32 cellular contexts compared by ENCODE assay signal in genomic region chr18:36074435-36074834, GRCh38. TPM values are rescaled to one million over a fixed set of nuclear protein-coding genes. Genes with fewer than 3 reads are reported as not detected.
DNase-seq lines count a peak whose midpoint lies in the region; ATAC-seq, FAIRE-seq and TF ChIP-seq lines count a peak whose summit lies in the region.
"Had no signal": no experiment of that assay in that cellular context is flagged by ENCODE, and none has a peak within 500 bp of the region (broad histone marks: within the 10 kb centered on the region; RNA-seq: fewer than 3 reads in every experiment).

No MANE protein-coding gene starts in this region.

- no peak for DNase-seq in HepG2 (ENCODE audit: low spot score)
- DNase-seq in right lobe of liver: no peak
- no peak for DNase-seq in T-helper 17 cell
- no peak for DNase-seq in activated T-cell treated with anti-CD3 and anti-CD28 coated beads, Interleukin-2, amount 50 U/mL, for 48 hours
- DNase-seq: 8988T; ACHN; AML-193; BE2C; C1 segment of cervical spinal cord; Caco-2; Calu3; CD4-positive, alpha-beta memory T cell; CD4-positive, alpha-beta T cell; CD4-positive, CD25-positive, alpha-beta regulatory T cell; CD8-positive, alpha-beta memory T cell; CD8-positive, alpha-beta T cell; DMS 273 treated with DMSO at 0.1 percent for 48 hours; DMS153; DMS53; DMS79; DMS79 treated with DMSO at 0.1 percent for 48 hours; DND-41; EL had no signal

- no peak for ATAC-seq in HepG2
- no peak for ATAC-seq in right lobe of liver
- ATAC-seq in T-helper 17 cell: no peak
- ATAC-seq: A549; CD8-positive, alpha-beta T cell had no signal

- H3K4me1 Mint-ChIP-seq in T-helper 17 cell: peaks cover 2% of the 10 kb centered on the region
- H3K4me1 Mint-ChIP-seq: CD4-positive, CD25-positive, alpha-beta regulatory T cell; CD8-positive, alpha-beta memory T cell had no signal

- H3K9me3 ChIP-seq in HepG2 (ENCODE audit: low read length) (no peaks in the 10 kb centered on the region), right lobe of liver (no peaks in the 10 kb centered on the region), T-helper 17 cell (ENCODE audit: control insufficient read depth, low read length, poor library complexity, severe bottlenecking) (no peaks in the 10 kb centered on the region)
- H3K9me3 ChIP-seq: A549, BE2C, Caco-2 had no signal

- H2AFZ ChIP-seq in HepG2 (ENCODE audit: low read length): no peak overlapping the region

- H3K27ac ChIP-seq in HepG2 (ENCODE audit: extremely low read length, insufficient read depth, low read length): no peak overlapping the region
- no peak overlapping the region for H3K27ac ChIP-seq in right lobe of liver
- H3K27ac ChIP-seq: 22Rv1, BLaER1, C4-2B had no signal

- H3K27ac Mint-ChIP-seq in T-helper 17 cell: peak overlapping the region; percentile 53
- H3K27ac Mint-ChIP-seq: B cell; CD4-positive, alpha-beta memory T cell; CD4-positive, alpha-beta T cell; CD4-positive, CD25-positive, alpha-beta regulatory T cell; CD8-positive, alpha-beta T cell had no signal

- H3K4me3 Mint-ChIP-seq in T-helper 17 cell: no peak overlapping the region
- H3K4me3 Mint-ChIP-seq: B cell; CD14-positive monocyte; CD4-positive, alpha-beta memory T cell; CD4-positive, alpha-beta T cell; CD8-positive, alpha-beta memory T cell; CD8-positive, alpha-beta T cell had no signal

- peaks cover 26% of the 10 kb centered on the region for H3K27me3 Mint-ChIP-seq in T-helper 17 cell

- FAIRE-seq in HepG2 (lab: Jason Lieb, UNC): no peak
- FAIRE-seq: A204.1, A549, D721Med had no signal

- intact Hi-C loops in HepG2 (cut with micrococcal nuclease; ENCODE audit: unreplicated experiment): no loop called here
- intact Hi-C loops in right lobe of liver (cut with DNase I): no loop called here

- H3K27me3 ChIP-seq in HepG2 (ENCODE audit: control insufficient read depth in 1 of 2, insufficient read depth in 2 of 2, low read length in 2 of 2) (no peaks in the 10 kb centered on the region), right lobe of liver (no peaks in the 10 kb centered on the region)
- H3K27me3 ChIP-seq: BE2C; BLaER1; BLaER1 treated with 17β-estradiol and CSF1 and Interleukin-3, amounts not matched to agents 10 nM and 100 nM had no signal

- TF ChIP-seq RAD21 in HepG2 (CRISPR knock-in tag; IDR thresholded peaks at IDR 0.05): no peak

- H3K4me1 ChIP-seq in HepG2 (ENCODE audit: insufficient read depth, low read length): peaks cover 36% of the 10 kb centered on the region
- H3K4me1 ChIP-seq in right lobe of liver: no peaks in the 10 kb centered on the region
- H3K4me1 ChIP-seq: BE2C, Caco-2 had no signal

- no peak overlapping the region for H3K9ac ChIP-seq in HepG2 (ENCODE audit: insufficient read depth, low read depth, low read length)
- H3K9ac ChIP-seq: BLaER1; BLaER1 treated with 17β-estradiol and CSF1 and Interleukin-3, amounts not matched to agents 10 nM and 100 nM had no signal

- TF ChIP-seq CTCF in HepG2 (CRISPR knock-in tag; IDR thresholded peaks at IDR 0.05) (no peak), right lobe of liver (IDR thresholded peaks at IDR 0.05) (no peak)

- H3K36me3 Mint-ChIP-seq in T-helper 17 cell (ENCODE audit: low read depth): peaks cover 5% of the 10 kb centered on the region
- H3K36me3 Mint-ChIP-seq: CD14-positive monocyte; CD4-positive, alpha-beta memory T cell; CD4-positive, CD25-positive, alpha-beta regulatory T cell; CD8-positive, alpha-beta T cell had no signal

- H3K4me3 ChIP-seq in HepG2 (replicated peaks in 1 of 3; ENCODE audit: insufficient read depth in 1 of 3, low read depth in 2 of 3, low read length in 3 of 3) (no peak overlapping the region), right lobe of liver (no peak overlapping the region)
- H3K4me3 ChIP-seq: A549; BLaER1; BLaER1 treated with 17β-estradiol and CSF1 and Interleukin-3, amounts not matched to agents 10 nM and 100 nM had no signal

- no peaks in the 10 kb centered on the region for H3K79me2 ChIP-seq in HepG2 (ENCODE audit: insufficient read depth, low read length)

- no peaks in the 10 kb centered on the region for H4K20me1 ChIP-seq in HepG2 (ENCODE audit: insufficient read depth, low read length)
- H4K20me1 ChIP-seq: BLaER1; BLaER1 treated with 17β-estradiol and CSF1 and Interleukin-3, amounts not matched to agents 10 nM and 100 nM had no signal

- BruUV-seq in HepG2 (replicated peaks; lab: Mats Ljungman, UMichigan): no TSS peak

- 51% methylated on average over 4 of the region's 4 CpGs for WGBS in HepG2 (ENCODE audit: low lambda C conversion rate)
- 57% methylated on average over 3 of the region's 4 CpGs for WGBS in right lobe of liver (ENCODE audit: insufficient coverage, low coverage, low lambda C conversion rate, missing lambda C conversion rate)

- no peak for TF ChIP-seq EP300 in HepG2 (IDR thresholded peaks at IDR 0.05; ENCODE audit: low read depth in 2 of 2, low read length in 2 of 2)
- TF ChIP-seq EP300 in HepG2 (CRISPR knock-in tag; IDR thresholded peaks at IDR 0.05; ENCODE audit: borderline replicate concordance): no peak

- TF ChIP-seq POLR2A in HepG2 (IDR thresholded peaks at IDR 0.05; ENCODE audit: insufficient read depth in 1 of 2, low read depth in 2 of 2, low read length in 2 of 2): no peak
- TF ChIP-seq POLR2A in right lobe of liver (IDR thresholded peaks at IDR 0.05): no peak

- H3K36me3 ChIP-seq in HepG2 (replicated peaks in 1 of 2; ENCODE audit: control insufficient read depth in 1 of 2, insufficient read depth in 2 of 2, low read length in 2 of 2): no peaks in the 10 kb centered on the region
- no peaks in the 10 kb centered on the region for H3K36me3 ChIP-seq in right lobe of liver
- H3K36me3 ChIP-seq: BE2C; BLaER1; BLaER1 treated with 17β-estradiol and CSF1 and Interleukin-3, amounts not matched to agents 10 nM and 100 nM had no signal

- CTCF ChIA-PET in HepG2 (lab: Yijun Ruan, JAX; ENCODE audit: low intra/inter-chr PET ratio, low total read pairs): no interaction called here

- in situ Hi-C loops in HepG2 (cut with HindIII; ENCODE audit: extremely low pct_ligation_motif_present, low pct_unique_long_range_greater_than_20kb): no loop called here

- POLR2A ChIA-PET in HepG2 (lab: Yijun Ruan, JAX): no interaction called here

- 0 out of 2 replicates have a peak overlapping the region, but pooled peaks have one; percentile 1 for H3K4me2 ChIP-seq in HepG2 (ENCODE audit: low read depth, low read length)
- H3K4me2 ChIP-seq: A549, BLaER1 had no signal

RNA-seq across cellular contexts. Expression of gene RPRD1A, which starts 7.1 kb away (rescaled TPM):
- total RNA-seq in HepG2 (2016; rRNA removed; fragmentation: Illumina TruSeq; extraction: Trizol): 78.2 and 105 TPM in 2 replicates
- 45.6 and 46.6 TPM in 2 replicates for total RNA-seq in HepG2 (2016; cell fraction: cytosol; rRNA removed; fragmentation: Illumina TruSeq; extraction: Trizol; ENCODE audit: low read depth)
- 79.2 and 105 TPM in 2 replicates for total RNA-seq in HepG2 (2016; cell fraction: insoluble cytoplasmic fraction; rRNA removed; fragmentation: Illumina TruSeq; extraction: Trizol)
- total RNA-seq in HepG2 (2016; cell fraction: membrane; rRNA removed; fragmentation: Illumina TruSeq; extraction: Trizol): 54.0 and 61.2 TPM in 2 replicates
- total RNA-seq in HepG2 (2016; cell fraction: nucleus; rRNA removed; fragmentation: Illumina TruSeq; extraction: Trizol): 85.2 and 97.0 TPM in 2 replicates
- polyA plus RNA-seq in HepG2 (2011; rRNA removed): 36.4 and 42.5 TPM in 2 replicates
- 15.8 and 21.7 TPM in 2 replicates for polyA plus RNA-seq in HepG2 (2011; cell fraction: cytosol; rRNA removed)
- 49.0 and 60.6 TPM in 2 replicates for polyA plus RNA-seq in HepG2 (2011; cell fraction: nucleus; rRNA removed)
- polyA plus RNA-seq in HepG2 (2012): 49.2 and 49.7 TPM in 2 replicates
- 8.8 and 9.0 TPM in 2 replicates for polyA plus RNA-seq in HepG2 (2016; cell fraction: cytosol; fragmentation: Illumina TruSeq; extraction: Trizol; ENCODE audit: low read depth)
- 67.3 and 70.4 TPM in 2 replicates for polyA plus RNA-seq in HepG2 (2016; cell fraction: insoluble cytoplasmic fraction; fragmentation: Illumina TruSeq; extraction: Trizol; ENCODE audit: low read depth)
- polyA plus RNA-seq in HepG2 (2016; cell fraction: membrane; fragmentation: Illumina TruSeq; extraction: Trizol; ENCODE audit: low read depth): 25.6 and 26.2 TPM in 2 replicates
- 67.7 and 71.1 TPM in 2 replicates for polyA plus RNA-seq in HepG2 (2016; cell fraction: nucleus; fragmentation: Illumina TruSeq; extraction: Trizol; ENCODE audit: insufficient read depth, low read depth)
- 39.8 and 42.7 TPM in 2 replicates for polyA minus RNA-seq in HepG2 (2011; rRNA and poly(A)+ RNA removed; ENCODE audit: low replicate concordance)
- polyA minus RNA-seq in HepG2 (2011; cell fraction: cytosol; rRNA and poly(A)+ RNA removed): 40.6 and 41.2 TPM in 2 replicates
- 151 and 160 TPM in 2 replicates for polyA minus RNA-seq in HepG2 (2011; cell fraction: nucleus; rRNA and poly(A)+ RNA removed)
- total RNA-seq in right lobe of liver: 10 to 100 TPM; 14.4 to 28.6 (median 20.9) TPM
- total RNA-seq in T-helper 17 cell: 10 to 100 TPM; 14.9 to 20.5 TPM

RNA-seq across cellular contexts. Expression of gene SLC39A6, which starts 54.7 kb away (rescaled TPM):
- 30.6 and 41.7 TPM in 2 replicates for total RNA-seq in HepG2 (2016; rRNA removed; fragmentation: Illumina TruSeq; extraction: Trizol)
- total RNA-seq in HepG2 (2016; cell fraction: cytosol; rRNA removed; fragmentation: Illumina TruSeq; extraction: Trizol; ENCODE audit: low read depth): 4.5 and 4.8 TPM in 2 replicates
- total RNA-seq in HepG2 (2016; cell fraction: insoluble cytoplasmic fraction; rRNA removed; fragmentation: Illumina TruSeq; extraction: Trizol): 30.1 and 41.9 TPM in 2 replicates
- 15.0 and 16.1 TPM in 2 replicates for total RNA-seq in HepG2 (2016; cell fraction: membrane; rRNA removed; fragmentation: Illumina TruSeq; extraction: Trizol)
- total RNA-seq in HepG2 (2016; cell fraction: nucleus; rRNA removed; fragmentation: Illumina TruSeq; extraction: Trizol): 43.0 and 47.6 TPM in 2 replicates
- 53.5 and 59.2 TPM in 2 replicates for polyA plus RNA-seq in HepG2 (2011; rRNA removed)
- polyA plus RNA-seq in HepG2 (2011; cell fraction: cytosol; rRNA removed): 39.3 and 51.6 TPM in 2 replicates
- 21.3 and 24.4 TPM in 2 replicates for polyA plus RNA-seq in HepG2 (2011; cell fraction: nucleus; rRNA removed)
- polyA plus RNA-seq in HepG2 (2012): 27.8 and 30.5 TPM in 2 replicates
- polyA plus RNA-seq in HepG2 (2016; cell fraction: cytosol; fragmentation: Illumina TruSeq; extraction: Trizol; ENCODE audit: low read depth): 2.1 and 2.7 TPM in 2 replicates
- 21.0 and 25.3 TPM in 2 replicates for polyA plus RNA-seq in HepG2 (2016; cell fraction: insoluble cytoplasmic fraction; fragmentation: Illumina TruSeq; extraction: Trizol; ENCODE audit: low read depth)
- 6.7 and 7.1 TPM in 2 replicates for polyA plus RNA-seq in HepG2 (2016; cell fraction: membrane; fragmentation: Illumina TruSeq; extraction: Trizol; ENCODE audit: low read depth)
- 40.3 and 40.6 TPM in 2 replicates for polyA plus RNA-seq in HepG2 (2016; cell fraction: nucleus; fragmentation: Illumina TruSeq; extraction: Trizol; ENCODE audit: insufficient read depth, low read depth)
- polyA minus RNA-seq in HepG2 (2011; rRNA and poly(A)+ RNA removed; ENCODE audit: low replicate concordance): 47.6 and 205 TPM in 2 replicates
- 21.0 and 24.8 TPM in 2 replicates for polyA minus RNA-seq in HepG2 (2011; cell fraction: cytosol; rRNA and poly(A)+ RNA removed)
- 22.9 and 37.0 TPM in 2 replicates for polyA minus RNA-seq in HepG2 (2011; cell fraction: nucleus; rRNA and poly(A)+ RNA removed)
- 10 to 100 TPM in 2 of 6 experiments, 1 to 10 TPM in 4; 6.5 to 13.2 (median 8.7) TPM for total RNA-seq in right lobe of liver
- total RNA-seq in T-helper 17 cell: 10 to 100 TPM; 14.4 to 16.3 TPM

RNA-seq across cellular contexts. Expression of gene ELP2, which starts 55.3 kb away (rescaled TPM):
- 100 and 121 TPM in 2 replicates for total RNA-seq in HepG2 (2016; rRNA removed; fragmentation: Illumina TruSeq; extraction: Trizol)
- 22.9 and 29.1 TPM in 2 replicates for total RNA-seq in HepG2 (2016; cell fraction: cytosol; rRNA removed; fragmentation: Illumina TruSeq; extraction: Trizol; ENCODE audit: low read depth)
- 97.6 and 122 TPM in 2 replicates for total RNA-seq in HepG2 (2016; cell fraction: insoluble cytoplasmic fraction; rRNA removed; fragmentation: Illumina TruSeq; extraction: Trizol)
- 29.2 and 32.8 TPM in 2 replicates for total RNA-seq in HepG2 (2016; cell fraction: membrane; rRNA removed; fragmentation: Illumina TruSeq; extraction: Trizol)
- total RNA-seq in HepG2 (2016; cell fraction: nucleus; rRNA removed; fragmentation: Illumina TruSeq; extraction: Trizol): 120 and 133 TPM in 2 replicates
- 85.0 and 98.7 TPM in 2 replicates for polyA plus RNA-seq in HepG2 (2011; rRNA removed)
- 45.2 and 52.1 TPM in 2 replicates for polyA plus RNA-seq in HepG2 (2011; cell fraction: cytosol; rRNA removed)
- polyA plus RNA-seq in HepG2 (2011; cell fraction: nucleus; rRNA removed): 82.7 and 92.7 TPM in 2 replicates
- polyA plus RNA-seq in HepG2 (2012): 91.8 and 96.5 TPM in 2 replicates
- polyA plus RNA-seq in HepG2 (2016; cell fraction: cytosol; fragmentation: Illumina TruSeq; extraction: Trizol; ENCODE audit: low read depth): 7.6 and 9.7 TPM in 2 replicates
- 72.7 and 77.3 TPM in 2 replicates for polyA plus RNA-seq in HepG2 (2016; cell fraction: insoluble cytoplasmic fraction; fragmentation: Illumina TruSeq; extraction: Trizol; ENCODE audit: low read depth)
- polyA plus RNA-seq in HepG2 (2016; cell fraction: membrane; fragmentation: Illumina TruSeq; extraction: Trizol; ENCODE audit: low read depth): 13.0 and 14.3 TPM in 2 replicates
- 146 and 148 TPM in 2 replicates for polyA plus RNA-seq in HepG2 (2016; cell fraction: nucleus; fragmentation: Illumina TruSeq; extraction: Trizol; ENCODE audit: insufficient read depth, low read depth)
- polyA minus RNA-seq in HepG2 (2011; rRNA and poly(A)+ RNA removed; ENCODE audit: low replicate concordance): 232 and 371 TPM in 2 replicates
- polyA minus RNA-seq in HepG2 (2011; cell fraction: cytosol; rRNA and poly(A)+ RNA removed): 33.5 and 40.7 TPM in 2 replicates
- polyA minus RNA-seq in HepG2 (2011; cell fraction: nucleus; rRNA and poly(A)+ RNA removed): 216 and 227 TPM in 2 replicates
- total RNA-seq in right lobe of liver: 10 to 100 TPM; 26.9 to 58.7 (median 50.3) TPM
- total RNA-seq in T-helper 17 cell: 100 to 1,000 TPM; 147 to 152 TPM
